8 cellular contexts compared by ENCODE assay signal in the genomic region with DNA sequence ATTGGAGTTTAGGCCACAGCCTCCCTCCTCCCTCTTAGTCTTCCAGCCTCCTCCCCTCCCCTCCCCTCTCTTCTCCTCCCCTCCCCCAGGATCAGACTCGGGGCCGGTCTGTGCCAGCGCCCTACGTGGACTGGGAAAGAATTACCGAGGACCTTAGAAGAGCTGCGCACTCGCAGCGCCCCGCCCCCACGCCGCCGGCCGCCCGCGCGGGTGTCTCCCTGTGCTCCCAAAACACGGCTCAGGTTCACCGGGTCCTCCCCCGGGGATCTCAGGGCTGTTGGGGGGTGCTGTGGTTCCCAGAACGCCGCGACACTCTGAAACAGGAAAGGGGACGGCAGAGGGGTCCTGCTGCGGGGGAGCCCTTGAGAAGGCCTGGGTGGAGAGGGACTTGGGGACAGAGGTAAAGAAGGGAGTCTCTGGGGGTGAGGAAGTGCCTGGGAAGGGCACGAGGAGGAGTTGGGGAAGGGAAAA.
DNase-seq lines count a peak whose midpoint lies in the region; ATAC-seq and TF ChIP-seq lines count a peak whose summit lies in the region.

No MANE protein-coding gene starts in this region.

- H3K27me3 ChIP-seq in esophagus muscularis mucosa (no peaks in the 10 kb centered on the region), stomach smooth muscle (ENCODE audit: control insufficient read depth in 1 of 2, insufficient read depth in 2 of 2, low read length in 2 of 2) (no peaks in the 10 kb centered on the region)

- no peak for ATAC-seq in HG02840 (IDR thresholded peaks at IDR 0.05; ENCODE audit: low FRiP score, unreplicated experiment)

- no peak for TF ChIP-seq POLR2A in esophagus muscularis mucosa (IDR thresholded peaks at IDR 0.05; ENCODE audit: low read depth)

- H3K36me3 Mint-ChIP-seq in mesothelial cell of epicardium = no peaks in the 10 kb centered on the region

- peaks cover 9% of the 10 kb centered on the region for H3K9me3 Mint-ChIP-seq in mesothelial cell of epicardium

- no peak overlapping the region for H3K9ac ChIP-seq in stomach smooth muscle (ENCODE audit: low read length in 2 of 2)

- H3K4me3 Mint-ChIP-seq in mesothelial cell of epicardium = peak overlapping the region; percentile 71

- intact Hi-C loops in esophagus muscularis mucosa (cut with DNase I) = loop anchor here (1.0 to 10.0 kb wide), 2 partner anchors 121 to 322 kb away; no protein-coding TSS in a partner anchor

- H3K4me1 ChIP-seq in esophagus muscularis mucosa = peaks cover 14 to 36% (median 32%) of the 10 kb centered on the region in 4 donors
- H3K4me1 ChIP-seq in stomach smooth muscle (ENCODE audit: control insufficient read depth, insufficient read depth, low read length) = peaks cover 15% of the 10 kb centered on the region

- H3K27ac Mint-ChIP-seq in mesothelial cell of epicardium = peak overlapping the region; percentile 89

- no peaks in the 10 kb centered on the region for H3K9me3 ChIP-seq in esophagus muscularis mucosa
- H3K9me3 ChIP-seq in stomach smooth muscle (ENCODE audit: control insufficient read depth in 2 of 2, low read length in 2 of 2) = no peaks in the 10 kb centered on the region

- peak overlapping the region; percentile 60 to 86 (median 82) for H3K27ac ChIP-seq in esophagus muscularis mucosa (replicated peaks in 1 of 4)
- H3K27ac ChIP-seq in stomach smooth muscle (ENCODE audit: low read length) = no peak overlapping the region

- H3K27me3 Mint-ChIP-seq in mesothelial cell of epicardium (ENCODE audit: low read depth) = no peaks in the 10 kb centered on the region

- TF ChIP-seq CTCF in esophagus muscularis mucosa (IDR thresholded peaks at IDR 0.05) = no peak
- TF ChIP-seq CTCF in mesothelial cell of epicardium (IDR thresholded peaks at IDR 0.05; ENCODE audit: unreplicated experiment) = no peak

- DNase-seq in AG08396 (ENCODE audit: low spot score) = peak; percentile 82
- DNase-seq in HK-2 (ENCODE audit: unreplicated experiment) = peak; percentile 77
- peak; percentile 66 to 79 for DNase-seq in NOMO-1 (lab: John Stamatoyannopoulos, UW; ENCODE audit: unreplicated experiment in 2 of 2)
- DNase-seq in activated T-cell treated with anti-CD3 and anti-CD28 coated beads, Interleukin-2, amount 50 U/mL, for 48 hours = peak; percentile 64 to 67
- peak; percentile 93 for DNase-seq in esophagus muscularis mucosa (ENCODE audit: extremely low spot score)
- peak; percentile 44 to 73 for DNase-seq in mesothelial cell of epicardium (ENCODE audit: low spot score in 2 of 2, unreplicated experiment in 2 of 2)

- H3K4me3 ChIP-seq in esophagus muscularis mucosa (peak overlapping the region; percentile 31 to 52 (median 38)), stomach smooth muscle (ENCODE audit: low read length in 2 of 2) (peak overlapping the region; percentile 12 to 59)

- H3K36me3 ChIP-seq in esophagus muscularis mucosa (no peaks in the 10 kb centered on the region), stomach smooth muscle (ENCODE audit: control insufficient read depth in 2 of 2, insufficient read depth in 2 of 2, low read length in 2 of 2) (no peaks in the 10 kb centered on the region)

- H3K4me1 Mint-ChIP-seq in mesothelial cell of epicardium = peaks cover 27% of the 10 kb centered on the region

- WGBS in esophagus muscularis mucosa = 3% methylated on average over 25 of the region's 25 CpGs

- TF ChIP-seq EP300 in esophagus muscularis mucosa (IDR thresholded peaks at IDR 0.05) = no peak
